Comparison of ENCODE assay signal across 19 cellular contexts in the genomic region with DNA sequence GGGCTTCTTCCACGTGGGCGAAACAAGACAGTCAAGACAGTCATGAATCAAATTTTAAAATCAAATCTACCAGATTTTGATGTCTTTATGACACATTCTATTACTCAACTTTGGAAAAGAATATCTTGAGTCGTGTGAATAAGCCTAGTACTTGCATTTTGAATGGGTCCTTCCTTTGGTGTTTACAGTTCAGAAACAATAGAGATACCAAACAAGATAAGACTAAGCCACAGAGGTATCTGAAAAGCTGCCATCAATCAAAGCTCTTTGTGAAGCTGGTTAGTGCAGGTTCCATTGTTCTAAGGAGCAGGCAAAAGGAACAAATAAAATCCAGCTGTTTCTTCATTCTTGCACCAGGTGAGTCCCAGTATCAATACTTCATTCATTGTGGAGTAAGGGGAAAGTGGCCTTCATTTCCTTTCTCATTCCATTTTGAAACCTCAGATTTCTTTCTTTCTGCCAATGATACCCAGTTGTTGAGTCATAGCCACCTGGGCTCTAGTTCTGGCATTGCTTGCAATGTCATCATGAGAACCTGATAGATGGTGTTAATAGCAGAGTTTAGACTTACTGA.
DNase-seq lines count a peak whose midpoint lies in the region; ATAC-seq and TF ChIP-seq lines count a peak whose summit lies in the region.
"Had no signal": no experiment of that assay in that cellular context is flagged by ENCODE, and none has a peak within 500 bp of the region (broad histone marks: within the 10 kb centered on the region; RNA-seq: fewer than 3 reads in every experiment).

No MANE protein-coding gene starts in this region.

- H3K9ac ChIP-seq in mesendoderm (ENCODE audit: low read length) = no peak overlapping the region

- H3K23ac ChIP-seq in mesendoderm (ENCODE audit: low read length) = no peak overlapping the region

- no peak overlapping the region for H3K4me3 ChIP-seq in LNCaP clone FGC (ENCODE audit: low read depth, low read length)
- H3K4me3 ChIP-seq in mesendoderm (ENCODE audit: low read length) = no peak overlapping the region
- H3K4me3 ChIP-seq: hepatocyte, lower lobe of right lung, PC-9, tibial nerve had no signal

- H3K27ac ChIP-seq in mesendoderm (ENCODE audit: low read depth, low read length) = peak overlapping the region; percentile 88
- H3K27ac ChIP-seq: hepatocyte, lower lobe of right lung, PC-9, tibial nerve had no signal

- peak overlapping the region; percentile 31 for H3K56ac ChIP-seq in mesendoderm (ENCODE audit: low read length)

- H3K4me1 ChIP-seq in mesendoderm (ENCODE audit: control insufficient read depth, low read depth, low read length) = peaks cover 5% of the 10 kb centered on the region
- H3K4me1 ChIP-seq: tibial nerve had no signal

- H3K4me2 ChIP-seq in mesendoderm (ENCODE audit: low read length) = no peak overlapping the region
- H3K4me2 ChIP-seq: hepatocyte, PC-9 had no signal

- no peak overlapping the region for H2AK5ac ChIP-seq in mesendoderm (ENCODE audit: low read length)

- H4K8ac ChIP-seq in mesendoderm (ENCODE audit: low read depth, low read length) = no peak overlapping the region

- H3K4ac ChIP-seq in mesendoderm (ENCODE audit: low read depth, low read length) = peak overlapping the region; percentile 90

- DNase-seq in Daoy (ENCODE audit: low read depth) (peak; percentile 3), LNCaP clone FGC (ENCODE audit: low read depth) (peak; percentile 82), SW480 (ENCODE audit: low spot score) (peak; percentile 42), mesendoderm (peak; percentile 79), NCI-H2196 treated with DMSO at 0.1 percent for 48 hours (lab: John Stamatoyannopoulos, UW; ENCODE audit: unreplicated experiment) (no peak), NCI-H2081 treated with DMSO at 0.1 percent for 48 hours (lab: John Stamatoyannopoulos, UW) (no peak)
- DNase-seq: activated CD4-positive, alpha-beta memory T cell treated with anti-CD3 and anti-CD28 coated beads, Interleukin-2, amount 10 ng/mL, durations not matched to agents 7 days and 5 days; lower lobe of right lung; naive B cell; NCI-H187; NCI-H526 treated with DMSO at 0.1 percent for 48 hours; PC-9; stimulated activated CD4-positive, alpha-beta T cell treated with anti-CD3 and anti-CD28 coated beads, Interleukin-2, amount 100 ng/mL, for 24 hours had no signal

- peak overlapping the region; percentile 97 for H2BK120ac ChIP-seq in mesendoderm (ENCODE audit: low read depth, low read length)

- peak overlapping the region; percentile 98 for H3K18ac ChIP-seq in mesendoderm (ENCODE audit: low read length)

- H2BK15ac ChIP-seq in mesendoderm (replicated peaks; ENCODE audit: low read depth) = no peak overlapping the region

- H3K79me2 ChIP-seq in mesendoderm (ENCODE audit: control insufficient read depth, insufficient read depth, low read length) = no peaks in the 10 kb centered on the region
- H3K79me2 ChIP-seq: hepatocyte had no signal

- ATAC-seq in HG02970 (IDR thresholded peaks at IDR 0.05; ENCODE audit: low FRiP score, unreplicated experiment) (no peak), GM21723 (IDR thresholded peaks at IDR 0.05; ENCODE audit: unreplicated experiment) (no peak)
- ATAC-seq: HepG2, lower lobe of right lung, WTC11 had no signal

- H2BK5ac ChIP-seq in mesendoderm (ENCODE audit: low read length) = peak overlapping the region; percentile 89

- no CpG with 5 or more reads among the region's 3 CpGs for WGBS in mesendoderm (ENCODE audit: extremely low coverage, insufficient coverage, low lambda C conversion rate)

- no peak for TF ChIP-seq CTCF in LNCaP clone FGC (IDR thresholded peaks at IDR 0.05; ENCODE audit: control insufficient read depth, extremely low read depth, insufficient read depth)

- H3K79me1 ChIP-seq in mesendoderm (ENCODE audit: low read length) = no peaks in the 10 kb centered on the region

- peak overlapping the region; percentile 28 for H4K5ac ChIP-seq in mesendoderm (ENCODE audit: low read length)

- H3K27me3 ChIP-seq in mesendoderm (ENCODE audit: insufficient read depth, low read length, poor library complexity) = no peaks in the 10 kb centered on the region
- H3K27me3 ChIP-seq: hepatocyte, tibial nerve had no signal

- H3K36me3 ChIP-seq in mesendoderm (ENCODE audit: control insufficient read depth, insufficient read depth, low read length) = no peaks in the 10 kb centered on the region
- H3K36me3 ChIP-seq: lower lobe of right lung, tibial nerve had no signal

Comparison
In these comparisons a context has a peak if more than half of its experiments do, and no peak if none do; other contexts are left out.
1. DNase-seq: peak in Daoy (single experiment), LNCaP clone FGC (single experiment), SW480 (single experiment) and mesendoderm (single experiment); none in NCI-H2196 treated with DMSO at 0.1 percent for 48 hours (single experiment) and NCI-H2081 treated with DMSO at 0.1 percent for 48 hours (single experiment).